11 cellular contexts compared by ENCODE assay signal in genomic region chr10:104308439-104308903, GRCh38. TPM values are rescaled to one million over a fixed set of nuclear protein-coding genes. Genes with fewer than 3 reads are reported as not detected.
DNase-seq lines count a peak whose midpoint lies in the region; ATAC-seq and FAIRE-seq lines count a peak whose summit lies in the region.
"Had no signal": no experiment of that assay in that cellular context is flagged by ENCODE, and none has a peak within 500 bp of the region (broad histone marks: within the 10 kb centered on the region; RNA-seq: fewer than 3 reads in every experiment).

No MANE protein-coding gene starts in this region.

- no peaks in the 10 kb centered on the region for H3K27me3 ChIP-seq in CD8-positive, alpha-beta memory T cell (ENCODE audit: insufficient read depth, low read length, poor library complexity, severe bottlenecking)
- H3K27me3 ChIP-seq: tibial nerve had no signal

- peaks cover 0 to 20% (median 11%) of the 10 kb centered on the region in 3 donors for H3K36me3 Mint-ChIP-seq in CD8-positive, alpha-beta memory T cell
- peaks cover 3% of the 10 kb centered on the region for H3K36me3 Mint-ChIP-seq in activated naive CD4-positive, alpha-beta T cell treated with anti-CD3 and anti-CD28 coated beads, Interleukin-2, amount 50 U/mL, for 24 hours

- no peak overlapping the region for H3K27ac ChIP-seq in CD8-positive, alpha-beta memory T cell (ENCODE audit: low read depth, low read length)
- H3K27ac ChIP-seq: VCaP had no signal

- H3K4me3 Mint-ChIP-seq in CD8-positive, alpha-beta memory T cell = peak overlapping the region; percentile 57 to 72 (median 65)
- peak overlapping the region; percentile 37 for H3K4me3 Mint-ChIP-seq in activated naive CD4-positive, alpha-beta T cell treated with anti-CD3 and anti-CD28 coated beads, Interleukin-2, amount 50 U/mL, for 24 hours

- no peaks in the 10 kb centered on the region for H3K9me3 Mint-ChIP-seq in CD8-positive, alpha-beta memory T cell
- H3K9me3 Mint-ChIP-seq in activated naive CD4-positive, alpha-beta T cell treated with anti-CD3 and anti-CD28 coated beads, Interleukin-2, amount 50 U/mL, for 24 hours = no peaks in the 10 kb centered on the region

- H3K4me1 ChIP-seq in CD8-positive, alpha-beta memory T cell (ENCODE audit: insufficient read depth, low read length) = peaks cover 71% of the 10 kb centered on the region

- peak overlapping the region; percentile 39 to 79 (median 74) for H3K27ac Mint-ChIP-seq in CD8-positive, alpha-beta memory T cell
- H3K27ac Mint-ChIP-seq in activated naive CD4-positive, alpha-beta T cell treated with anti-CD3 and anti-CD28 coated beads, Interleukin-2, amount 50 U/mL, for 24 hours = peak overlapping the region; percentile 73

- CTCF ChIA-PET in CD8-positive, alpha-beta memory T cell (lab: Charles Lee) = interaction anchor here (1.4 to 7.2 kb wide), 6 partner anchors 16 to 45 kb away, joined by 4 to 160 read pairs (median 34); partner anchors contain the start of genes CFAP58 and ITPRIP

- peaks cover 12% of the 10 kb centered on the region for H3K36me3 ChIP-seq in CD8-positive, alpha-beta memory T cell (ENCODE audit: insufficient read depth, low read length)

- H3K4me1 Mint-ChIP-seq in CD8-positive, alpha-beta memory T cell = peaks cover 62 to 79% (median 74%) of the 10 kb centered on the region in 3 donors
- H3K4me1 Mint-ChIP-seq in activated naive CD4-positive, alpha-beta T cell treated with anti-CD3 and anti-CD28 coated beads, Interleukin-2, amount 50 U/mL, for 24 hours = peaks cover 89% of the 10 kb centered on the region

- POLR2A ChIA-PET in CD8-positive, alpha-beta memory T cell (lab: Charles Lee) = interaction anchor here (1.1 to 3.5 kb wide), 2 partner anchors 30 to 45 kb away, joined by 4 to 17 read pairs; partner anchors contain the start of genes CFAP58 and ITPRIP

- FAIRE-seq in GM19239 (lab: Jason Lieb, UNC) = peak; percentile 93
- FAIRE-seq: G401.6 had no signal

- H3K9me3 ChIP-seq in CD8-positive, alpha-beta memory T cell (ENCODE audit: low read length) = no peaks in the 10 kb centered on the region
- H3K9me3 ChIP-seq: tibial nerve had no signal

- peak overlapping the region; percentile 5 for H3K4me3 ChIP-seq in CD8-positive, alpha-beta memory T cell (ENCODE audit: low read length)
- H3K4me3 ChIP-seq: tibial nerve had no signal

- ATAC-seq in HG03039 (IDR thresholded peaks at IDR 0.05; ENCODE audit: unreplicated experiment) = peak; percentile 52

- peaks cover 0 to 1% of the 10 kb centered on the region in 2 donors for H3K27me3 Mint-ChIP-seq in CD8-positive, alpha-beta memory T cell
- no peaks in the 10 kb centered on the region for H3K27me3 Mint-ChIP-seq in activated naive CD4-positive, alpha-beta T cell treated with anti-CD3 and anti-CD28 coated beads, Interleukin-2, amount 50 U/mL, for 24 hours

- DNase-seq in CD8-positive, alpha-beta memory T cell = peak in 2 of 5 donors; percentile 54 to 77
- DNase-seq in GM19239 (ENCODE audit: insufficient read length, low spot score) (peak; percentile 61), AG20443 (ENCODE audit: low spot score) (no peak), hippocampal formation (lab: John Stamatoyannopoulos, UW) (no peak), NCI-H510A treated with DMSO at 0.1 percent for 48 hours (lab: John Stamatoyannopoulos, UW) (no peak), NOMO-1 treated with DMSO at 0.1 percent for 48 hours (lab: John Stamatoyannopoulos, UW; ENCODE audit: unreplicated experiment) (no peak)

RNA-seq across cellular contexts. Expression of gene ITPRIP, which starts 29.8 kb away (rescaled TPM):
- 10 to 100 TPM; 12.8 to 13.1 TPM for total RNA-seq in CD8-positive, alpha-beta memory T cell
- polyA plus RNA-seq in CD8-positive, alpha-beta memory T cell = 23.1 TPM

RNA-seq across cellular contexts. Expression of gene GSTO2, which starts 39.5 kb away (rescaled TPM):
- 1 to 10 TPM in 1 of 2 experiments, under 1 TPM in 1; 0.93 to 1.1 TPM for total RNA-seq in CD8-positive, alpha-beta memory T cell
- 0.60 TPM for polyA plus RNA-seq in CD8-positive, alpha-beta memory T cell

RNA-seq across cellular contexts. Expression of gene CFAP58, which starts 45.2 kb away (rescaled TPM):
- under 1 TPM in 1 of 2 experiments, not detected in 1; 0.07 TPM for total RNA-seq in CD8-positive, alpha-beta memory T cell
- polyA plus RNA-seq in CD8-positive, alpha-beta memory T cell = not detected

RNA-seq across cellular contexts. Expression of gene GSTO1, which starts 53.8 kb away (rescaled TPM):
- total RNA-seq in CD8-positive, alpha-beta memory T cell = 100 to 1,000 TPM; 122 TPM
- 167 TPM for polyA plus RNA-seq in CD8-positive, alpha-beta memory T cell
